7 cellular contexts compared by ENCODE assay signal in the genomic region with DNA sequence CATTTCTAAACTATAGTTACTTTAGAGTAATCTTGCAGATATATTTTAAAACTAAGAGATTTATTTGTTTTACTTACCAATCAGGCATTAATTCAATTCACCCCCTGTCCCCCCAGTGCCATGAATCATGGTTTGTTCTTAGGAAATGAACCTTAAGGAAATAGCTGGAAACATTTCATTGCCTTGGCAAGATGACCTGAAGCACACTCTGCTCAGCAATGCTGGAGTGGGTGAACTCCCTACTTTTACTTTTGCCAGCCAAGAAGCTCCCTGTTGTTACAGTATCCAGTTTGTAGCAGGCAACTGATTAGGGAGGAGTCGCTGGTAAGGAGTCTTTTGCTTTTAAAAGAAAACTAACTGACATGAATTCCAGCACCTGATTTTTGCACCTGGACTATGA. TPM values are rescaled to one million over a fixed set of nuclear protein-coding genes. Genes with fewer than 3 reads are reported as not detected.
DNase-seq lines count a peak whose midpoint lies in the region; ATAC-seq and TF ChIP-seq lines count a peak whose summit lies in the region.
"Not testable (repeated sequence)": the region's sequence is repeated elsewhere in the genome, so short reads cannot be mapped to it uniquely, and the experiment has no call there.

No MANE protein-coding gene starts in this region.

- in situ Hi-C loops in astrocyte of the cerebellum (cut with HindIII; ENCODE audit: low sequenced_read_pairs), result not testable (repeated sequence)

- peak; percentile 90 for ATAC-seq in left lung

- H3K27ac ChIP-seq in left lung, result not testable (repeated sequence)

- not testable (repeated sequence) for H3K4me1 ChIP-seq in left lung

- H3K27me3 ChIP-seq in left lung, result not testable (repeated sequence)

- DNase-seq in Daoy (ENCODE audit: low read depth) (peak; percentile 58), NCI-H226 (peak; percentile 66), astrocyte of the cerebellum (ENCODE audit: low read depth) (peak; percentile 26), dermis blood vessel endothelial cell (peak; percentile 22), fibroblast of the aortic adventitia (ENCODE audit: low read depth) (peak; percentile 92), skeletal muscle cell (ENCODE audit: low read depth) (peak; percentile 41)
- not testable (repeated sequence) for DNase-seq in left lung

- intact Hi-C loops in left lung (cut with DNase I), result not testable (repeated sequence)

- TF ChIP-seq CTCF in astrocyte of the cerebellum (IDR thresholded peaks at IDR 0.05; ENCODE audit: low read depth, low read length, missing control alignments); fibroblast of the aortic adventitia (IDR thresholded peaks at IDR 0.05; ENCODE audit: insufficient read depth, low read length); left lung (IDR thresholded peaks at IDR 0.05): not testable (repeated sequence)

- H3K4me3 ChIP-seq in astrocyte of the cerebellum (ENCODE audit: low read depth, low read length); fibroblast of the aortic adventitia (ENCODE audit: low read depth, low read length); left lung; skeletal muscle cell (ENCODE audit: low read depth, low read length): not testable (repeated sequence)

- H3K36me3 ChIP-seq in left lung, result not testable (repeated sequence)

- not testable (repeated sequence) for H3K9me3 ChIP-seq in left lung

RNA-seq across cellular contexts. Expression of a gene that starts 13.7 kb away (rescaled TPM):
- 8.6 and 19.1 TPM in 2 replicates for total RNA-seq in Daoy (2014; rRNA removed; shearing (Covaris generic))
- total RNA-seq in dermis blood vessel endothelial cell (5.4 and 6.4 TPM in 2 replicates), fibroblast of the aortic adventitia (ENCODE audit: low replicate concordance) (33.9 and 39.3 TPM in 2 replicates), left lung (10 to 100 TPM; 15.9 to 24.3 TPM)
